ENCODE assay signal across 10 cellular contexts in genomic region chr14:103854822-103855733, GRCh38. TPM values are rescaled to one million over a fixed set of nuclear protein-coding genes. Genes with fewer than 3 reads are reported as not detected.
DNase-seq lines count a peak whose midpoint lies in the region; ATAC-seq and TF ChIP-seq lines count a peak whose summit lies in the region.
"Had no signal": no experiment of that assay in that cellular context is flagged by ENCODE, and none has a peak within 500 bp of the region (broad histone marks: within the 10 kb centered on the region; RNA-seq: fewer than 3 reads in every experiment).

No MANE protein-coding gene starts in this region.

- no peaks in the 10 kb centered on the region for H3K79me1 ChIP-seq in mesenchymal stem cell (replicated peaks; ENCODE audit: low read length, poor library complexity, severe bottlenecking)

- peak overlapping the region; percentile 8 for H4K8ac ChIP-seq in mesenchymal stem cell (ENCODE audit: low read length)

- peak; percentile 98 for DNase-seq in NCI-H1694 (lab: John Stamatoyannopoulos, UW)
- peak; percentile 55 for DNase-seq in MCF 10A (ENCODE audit: unreplicated experiment)
- no peak for DNase-seq in mesenchymal stem cell
- no peak for DNase-seq in occipital lobe (lab: John Stamatoyannopoulos, UW)
- DNase-seq in amniotic stem cell (lab: John Stamatoyannopoulos, UW) = no peak
- DNase-seq in mesenteric fat pad (ENCODE audit: low spot score) = no peak
- DNase-seq: hippocampal formation; NK-92 treated with Interleukin-12 subunit alpha and Interleukin-12 subunit beta, amount 100 ng/mL, for 24 hours had no signal

- 35% methylated on average over 14 of the region's 18 CpGs for WGBS in mesenchymal stem cell

- peaks cover 56% of the 10 kb centered on the region for H3K4me1 ChIP-seq in BLaER1
- H3K4me1 ChIP-seq in mesenchymal stem cell (ENCODE audit: control insufficient read depth, insufficient read depth, low read depth, low read length) = no peaks in the 10 kb centered on the region

- POLR2A ChIA-PET in MCF 10A (lab: Yijun Ruan, JAX) = no interaction called here

- peak overlapping the region; percentile 41; the same call in 1 of the 2 replicates for H3K27ac ChIP-seq in BLaER1
- H3K27ac ChIP-seq in mesenchymal stem cell (ENCODE audit: low read length, poor library complexity, severe bottlenecking) = no peak overlapping the region

- H3K27me3 ChIP-seq in BLaER1 (no peaks in the 10 kb centered on the region), mesenchymal stem cell (ENCODE audit: control insufficient read depth in 1 of 2, insufficient read depth in 1 of 2, low read length in 2 of 2) (peaks cover 16 to 19% of the 10 kb centered on the region in 2 experiments)

- no peak overlapping the region for H2BK5ac ChIP-seq in mesenchymal stem cell (ENCODE audit: low read depth, low read length, poor library complexity, severe bottlenecking)

- H3K36me3 ChIP-seq in BLaER1 (no peaks in the 10 kb centered on the region), mesenchymal stem cell (ENCODE audit: control insufficient read depth in 1 of 2, insufficient read depth in 2 of 2, low read depth in 1 of 2, low read length in 2 of 2) (no peaks in the 10 kb centered on the region)

- no peak for TF ChIP-seq CTCF in MCF 10A (IDR thresholded peaks at IDR 0.05; ENCODE audit: unreplicated experiment)

- BruUV-seq in MCF 10A (replicated peaks; lab: Mats Ljungman, UMichigan) = no TSS peak

- no peaks in the 10 kb centered on the region for H3K9me3 Mint-ChIP-seq in MCF 10A (ENCODE audit: unreplicated experiment)

- intact Hi-C loops in MCF 10A (cut with micrococcal nuclease) = no loop called here

- no peak overlapping the region for H3K4me3 ChIP-seq in BLaER1
- no peak overlapping the region for H3K4me3 ChIP-seq in mesenchymal stem cell (ENCODE audit: insufficient read depth in 1 of 2, low read depth in 1 of 2, low read length in 2 of 2)

- H2BK12ac ChIP-seq in mesenchymal stem cell (ENCODE audit: low read length in 2 of 2) = no peak overlapping the region

- H2BK15ac ChIP-seq in mesenchymal stem cell (ENCODE audit: low read depth, poor library complexity, severe bottlenecking) = no peak overlapping the region

- H3K9me3 ChIP-seq in BLaER1 = no peaks in the 10 kb centered on the region
- H3K9me3 ChIP-seq in mesenchymal stem cell (ENCODE audit: control insufficient read depth, low read length) = no peaks in the 10 kb centered on the region

- H2AK5ac ChIP-seq in mesenchymal stem cell (ENCODE audit: low read length, severe bottlenecking) = no peak overlapping the region

- H4K91ac ChIP-seq in mesenchymal stem cell (ENCODE audit: low read length) = no peak overlapping the region

- H3K18ac ChIP-seq in mesenchymal stem cell (ENCODE audit: low read depth in 1 of 2, low read length in 2 of 2) = no peak overlapping the region

- H3K4me1 Mint-ChIP-seq in MCF 10A (ENCODE audit: insufficient read depth, unreplicated experiment) = peaks cover 18% of the 10 kb centered on the region

- H3K4me2 ChIP-seq in BLaER1 (peak overlapping the region; percentile 72), mesenchymal stem cell (ENCODE audit: low read length, poor library complexity, severe bottlenecking) (no peak overlapping the region)

- no peaks in the 10 kb centered on the region for H4K20me1 ChIP-seq in BLaER1

- H3K4ac ChIP-seq in mesenchymal stem cell (ENCODE audit: low read depth in 1 of 2, low read length in 2 of 2) = no peak overlapping the region

- peak overlapping the region; percentile 29 for H3K27ac Mint-ChIP-seq in MCF 10A (ENCODE audit: low read depth, unreplicated experiment)

- no peak for ATAC-seq in HG02884 (IDR thresholded peaks at IDR 0.05; ENCODE audit: unreplicated experiment)

- no peak overlapping the region for H3K4me3 Mint-ChIP-seq in MCF 10A (ENCODE audit: unreplicated experiment)

- peak overlapping the region in 1 of 2 experiments; percentile 6 for H3K14ac ChIP-seq in mesenchymal stem cell (ENCODE audit: low read length in 2 of 2)

- no peak overlapping the region for H3K23ac ChIP-seq in mesenchymal stem cell (ENCODE audit: low read length in 2 of 2)

- CTCF ChIA-PET in MCF 10A (lab: Yijun Ruan, JAX) = interaction anchor here (0.7 to 1.4 kb wide), 2 partner anchors 46 kb away, joined by 3 to 4 read pairs; no protein-coding TSS in a partner anchor

- H3K27me3 Mint-ChIP-seq in MCF 10A (ENCODE audit: insufficient read depth, unreplicated experiment) = no peaks in the 10 kb centered on the region

- no peak overlapping the region for H3K9ac ChIP-seq in BLaER1
- H3K9ac ChIP-seq in mesenchymal stem cell (ENCODE audit: low read length) = no peak overlapping the region

- no peak overlapping the region for H2BK120ac ChIP-seq in mesenchymal stem cell (ENCODE audit: low read depth, low read length)

- peak overlapping the region; percentile 36 for H2AFZ ChIP-seq in mesenchymal stem cell (ENCODE audit: low read depth, low read length)

- no peaks in the 10 kb centered on the region for H3K36me3 Mint-ChIP-seq in MCF 10A (ENCODE audit: insufficient read depth, unreplicated experiment)

RNA-seq across cellular contexts. Expression of gene PPP1R13B, which starts 7.7 kb away (rescaled TPM):
- total RNA-seq in MCF 10A (2022) (16.2 and 17.5 TPM in 2 replicates), occipital lobe (15.8 TPM), mesenteric fat pad (26.2 TPM)
- 1.2 TPM for polyA plus RNA-seq in mesenchymal stem cell (2013, experiment 1 of 2)
- 0.86 TPM for polyA plus RNA-seq in mesenchymal stem cell (2013, experiment 2 of 2)

Comparison
In these comparisons a context has a peak if more than half of its experiments do, and no peak if none do; other contexts are left out.
1. DNase-seq: peak in NCI-H1694 (single experiment) and MCF 10A (single experiment); none in mesenchymal stem cell (single experiment), occipital lobe (single experiment), amniotic stem cell (single experiment) and mesenteric fat pad (single experiment).